In the genomic region with DNA sequence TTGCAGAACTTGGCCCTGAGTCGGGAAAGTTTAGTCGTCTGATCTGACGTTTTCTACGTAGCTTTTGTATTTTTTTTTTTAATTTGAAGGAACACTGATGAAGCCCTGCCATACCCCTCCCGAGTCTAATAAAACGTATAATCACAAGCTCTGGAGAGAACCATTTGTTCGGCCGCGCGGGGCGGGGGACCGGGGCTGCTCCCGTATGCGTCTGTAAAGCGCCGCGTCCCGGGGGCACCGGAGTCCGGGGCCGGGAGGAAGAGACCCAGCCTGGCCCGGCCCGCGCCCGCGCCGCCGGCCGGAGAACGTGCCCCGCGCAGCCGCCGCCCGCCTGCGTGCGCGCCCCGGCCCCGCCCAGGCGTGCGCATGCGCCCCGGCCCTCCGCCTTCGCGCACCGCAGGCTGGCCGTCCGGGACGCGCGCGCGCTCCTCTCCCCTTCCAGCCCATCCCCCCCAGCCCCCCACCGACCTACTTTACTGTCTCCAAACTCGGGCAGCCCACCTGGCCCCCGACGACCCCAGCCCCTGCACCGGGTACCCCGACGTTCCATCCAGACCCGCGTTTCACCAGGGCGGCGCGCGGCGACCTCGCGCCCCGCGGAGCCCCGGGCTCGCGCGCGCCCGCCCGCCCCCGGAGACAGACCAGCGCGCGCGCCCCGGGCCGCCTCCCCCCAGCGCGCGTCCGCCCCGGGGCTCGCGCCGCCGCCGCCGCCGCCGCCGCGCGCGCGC, we compare ENCODE assay signal across 8 cellular contexts. TPM values are rescaled to one million over a fixed set of nuclear protein-coding genes. Genes with fewer than 3 reads are reported as not detected.
DNase-seq lines count a peak whose midpoint lies in the region; ATAC-seq, FAIRE-seq and TF ChIP-seq lines count a peak whose summit lies in the region.

No MANE protein-coding gene starts in this region.

- peak; percentile 50 for ATAC-seq in HG02642 (IDR thresholded peaks at IDR 0.05; ENCODE audit: poor library complexity, unreplicated experiment)

- peaks cover 29% of the 10 kb centered on the region for H3K36me3 ChIP-seq in bronchial epithelial cell (ENCODE audit: control insufficient read depth, insufficient read depth, low read length)

- H3K27me3 ChIP-seq in bronchial epithelial cell (ENCODE audit: control insufficient read depth, insufficient read depth, low read length): no peaks in the 10 kb centered on the region

- TF ChIP-seq CTCF in WI38 (IDR thresholded peaks at IDR 0.05; ENCODE audit: low read depth, low read length) (no peak), bronchial epithelial cell (IDR thresholded peaks at IDR 0.05; ENCODE audit: insufficient read depth, low read length, severe bottlenecking) (no peak)

- H3K4me3 ChIP-seq in WI38 (ENCODE audit: low read depth, low read length) (peak overlapping the region; percentile 83), bronchial epithelial cell (ENCODE audit: low read depth, low read length) (peak overlapping the region; percentile 55)

- peak; percentile 62 for TF ChIP-seq POLR2A in GM10847 (IDR thresholded peaks at IDR 0.05; ENCODE audit: extremely low read depth, insufficient read length)

- peak overlapping the region; percentile 93 to 96 (median 94) for H3K4me3 Mint-ChIP-seq in immature natural killer cell

- H3K4me1 Mint-ChIP-seq in immature natural killer cell: peaks cover 43 to 52% of the 10 kb centered on the region in 2 donors

- DNase-seq in NCI-H2029 treated with DMSO at 0.1 percent for 48 hours (lab: John Stamatoyannopoulos, UW): peak; percentile 28
- DNase-seq in bronchial epithelial cell (ENCODE audit: low read depth): peak; percentile 33
- peak; percentile 79 to 87 (median 85) for DNase-seq in immature natural killer cell
- peak; percentile 42 to 50 for DNase-seq in stimulated activated CD4-positive, alpha-beta T cell treated with anti-CD3 and anti-CD28 coated beads, Interleukin-12 subunit alpha, Interleukin-12 subunit beta, amount 100 ng/mL, for 24 hours (ENCODE audit: low read depth in 2 of 2)
- no peak for DNase-seq in NCI-H1048 (lab: John Stamatoyannopoulos, UW)

- peak overlapping the region; percentile 92 to 97 (median 96) for H3K27ac Mint-ChIP-seq in immature natural killer cell

- H3K9me3 Mint-ChIP-seq in immature natural killer cell: no peaks in the 10 kb centered on the region

- peaks cover 4 to 13% (median 11%) of the 10 kb centered on the region in 3 donors for H3K36me3 Mint-ChIP-seq in immature natural killer cell

- peaks cover 14 to 21% (median 16%) of the 10 kb centered on the region in 3 donors for H3K27me3 Mint-ChIP-seq in immature natural killer cell (ENCODE audit: low read depth in 3 of 3)

- no peak for FAIRE-seq in bronchial epithelial cell (lab: Jason Lieb, UNC)

RNA-seq across cellular contexts. Expression of gene USF2, which starts 0.8 kb away (rescaled TPM):
- total RNA-seq in bronchial epithelial cell: 60.8 and 67.3 TPM in 2 replicates
- 10 to 100 TPM in 1 of 3 donors, 1 to 10 TPM in 1, under 1 TPM in 1; 0.29 to 10.4 (median 7.6) TPM for polyA plus RNA-seq in immature natural killer cell

RNA-seq across cellular contexts. Expression of gene HAMP, which starts 14.3 kb away (rescaled TPM):
- total RNA-seq in bronchial epithelial cell: not detected in 2 replicates
- 1 to 10 TPM in 1 of 3 donors, not detected in 2; 1.1 TPM for polyA plus RNA-seq in immature natural killer cell

RNA-seq across cellular contexts. Expression of gene LSR, which starts 19.2 kb away (rescaled TPM):
- 11.3 and 27.0 TPM in 2 replicates for total RNA-seq in bronchial epithelial cell
- 10 to 100 TPM in 2 of 3 donors, 1 to 10 TPM in 1; 5.3 to 14.2 (median 11.8) TPM for polyA plus RNA-seq in immature natural killer cell

RNA-seq across cellular contexts. Expression of gene MAG, which starts 24.0 kb away (rescaled TPM):
- not detected in 2 replicates for total RNA-seq in bronchial epithelial cell
- not detected for polyA plus RNA-seq in immature natural killer cell

RNA-seq across cellular contexts. Expression of gene FAM187B, which starts 39.4 kb away (rescaled TPM):
- not detected in 2 replicates for total RNA-seq in bronchial epithelial cell
- not detected for polyA plus RNA-seq in immature natural killer cell
